10 cellular contexts compared by ENCODE assay signal in genomic region chr5:172901012-172901780, GRCh38. TPM values are rescaled to one million over a fixed set of nuclear protein-coding genes. Genes with fewer than 3 reads are reported as not detected.
DNase-seq lines count a peak whose midpoint lies in the region; ATAC-seq and TF ChIP-seq lines count a peak whose summit lies in the region.
"Had no signal": no experiment of that assay in that cellular context is flagged by ENCODE, and none has a peak within 500 bp of the region (broad histone marks: within the 10 kb centered on the region; RNA-seq: fewer than 3 reads in every experiment).

No MANE protein-coding gene starts in this region.

- H3K79me1 ChIP-seq in IMR-90 (ENCODE audit: low read depth in 1 of 2, low read length in 2 of 2), result peaks cover 41 to 76% of the 10 kb centered on the region in 2 experiments; a peak in 3 of 4 replicates

- H3K27me3 ChIP-seq in IMR-90 (ENCODE audit: control insufficient read depth, insufficient read depth, low read length) (no peaks in the 10 kb centered on the region), dorsolateral prefrontal cortex (no peaks in the 10 kb centered on the region), lung (ENCODE audit: control insufficient read depth, insufficient read depth) (no peaks in the 10 kb centered on the region), testis (no peaks in the 10 kb centered on the region)

- peak overlapping the region; percentile 97 for H2BK20ac ChIP-seq in IMR-90 (ENCODE audit: low read depth, low read length)

- BruUV-seq in IMR-90 (replicated peaks; lab: Mats Ljungman, UMichigan), result no TSS peak

- H3K9ac ChIP-seq in IMR-90 (ENCODE audit: low read depth, low read length), result peak overlapping the region; percentile 34; the same call in 1 of the 2 replicates

- H2AK9ac ChIP-seq in IMR-90 (replicated peaks; ENCODE audit: low read depth, low read length, poor library complexity), result peak overlapping the region; percentile 70

- H2AK5ac ChIP-seq in IMR-90 (ENCODE audit: low read depth, low read length), result peak overlapping the region; percentile 96

- no peaks in the 10 kb centered on the region; the same call in 1 of the 2 replicates for H4K20me1 ChIP-seq in IMR-90 (ENCODE audit: insufficient read depth, low read length)

- peak overlapping the region; percentile 93 for H3K23ac ChIP-seq in IMR-90 (ENCODE audit: low read depth, low read length)

- H3K4me1 ChIP-seq in IMR-90 (ENCODE audit: control insufficient read depth, insufficient read depth, low read length) (peaks cover 59% of the 10 kb centered on the region), lung (ENCODE audit: control insufficient read depth in 2 of 2, insufficient read depth in 2 of 2, low read length in 2 of 2) (peaks cover 10 to 34% of the 10 kb centered on the region in 2 donors), testis (peaks cover 65% of the 10 kb centered on the region)

- peak overlapping the region; percentile 98 for H2BK120ac ChIP-seq in IMR-90 (ENCODE audit: low read depth, low read length)

- ATAC-seq in IMR-90 (ENCODE audit: low read depth), result peak; percentile 2; the same call in 1 of the 2 replicates
- ATAC-seq in lung (ENCODE audit: insufficient read depth, low FRiP score), result no peak
- ATAC-seq in GM21528 (IDR thresholded peaks at IDR 0.05; ENCODE audit: low FRiP score, unreplicated experiment), result no peak
- no peak for ATAC-seq in HG02588 (IDR thresholded peaks at IDR 0.05; ENCODE audit: unreplicated experiment)

- H3K27ac ChIP-seq in IMR-90 (ENCODE audit: insufficient read depth, low read length) (peak overlapping the region; percentile 91), dorsolateral prefrontal cortex (peak overlapping the region in 31 of 59 donors; percentile 1 to 91 (median 38)), lung (ENCODE audit: low read depth in 1 of 2, low read length in 1 of 2) (peak overlapping the region; percentile 30 to 87), testis (peak overlapping the region; percentile 91 to 92)

- peak overlapping the region; percentile 99 for H2BK5ac ChIP-seq in IMR-90 (ENCODE audit: low read depth, low read length, poor library complexity, severe bottlenecking)

- in situ Hi-C loops in IMR-90 (cut with MboI; ENCODE audit: low sequenced_read_pairs), result loop anchor here (10.0 kb wide), 1 partner anchor 126 kb away; the partner anchor contains the start of gene DUSP1

- peak; percentile 23; the same call in 1 of the 2 replicates for TF ChIP-seq RAD21 in IMR-90 (IDR thresholded peaks at IDR 0.05; ENCODE audit: low read length)

- DNase-seq in IMR-90, result peak; percentile 98
- no peak for DNase-seq in dorsolateral prefrontal cortex
- no peak for DNase-seq in lung (ENCODE audit: low spot score)
- DNase-seq in testis, result peak; percentile 76
- no peak for DNase-seq in lower leg skin (ENCODE audit: low spot score in 2 of 2)
- no peak for DNase-seq in GM10266 (ENCODE audit: extremely low spot score)
- DNase-seq: activated naive CD8-positive, alpha-beta T cell treated with anti-CD3 and anti-CD28 coated beads, Interleukin-2, amount 10 ng/mL, durations not matched to agents 7 days and 5 days; SHP77 treated with DMSO at 0.1 percent for 48 hours had no signal

- H2AFZ ChIP-seq in IMR-90 (replicated peaks; ENCODE audit: low read length, poor library complexity), result no peak overlapping the region

- peak overlapping the region; percentile 95 for H4K91ac ChIP-seq in IMR-90 (ENCODE audit: insufficient read depth, low read depth, low read length)

- peak overlapping the region; percentile 98 for H3K4ac ChIP-seq in IMR-90 (ENCODE audit: low read depth, low read length)

- H3K36me3 ChIP-seq in IMR-90 (ENCODE audit: control insufficient read depth, insufficient read depth, low read length) (peaks cover 18% of the 10 kb centered on the region), lung (ENCODE audit: control insufficient read depth in 2 of 2, insufficient read depth in 2 of 2, low read length in 2 of 2) (peaks cover 0 to 5% of the 10 kb centered on the region in 2 donors), testis (ENCODE audit: low read depth, missing control alignments) (no peaks in the 10 kb centered on the region)

- peak overlapping the region; percentile 93 for H4K5ac ChIP-seq in IMR-90 (ENCODE audit: low read depth, low read length)

- intact Hi-C loops in IMR-90 (cut with micrococcal nuclease), result loop anchor here (5.0 to 10.0 kb wide), 2 partner anchors 49 to 186 kb away; no protein-coding TSS in a partner anchor
- intact Hi-C loops in dorsolateral prefrontal cortex (cut with DNase I), result loop anchor here in 1 of 2 donors (5.0 to 10.0 kb wide), 3 partner anchors 34 to 186 kb away; partner anchors contain the start of gene DUSP1
- intact Hi-C loops in testis (cut with DNase I; ENCODE audit: low total_unique reads), result loop anchor here (5.0 kb wide), 2 partner anchors 34 to 134 kb away; no protein-coding TSS in a partner anchor
- intact Hi-C loops in lower leg skin (cut with DNase I; ENCODE audit: low total_unique reads), result loop anchor here (5.0 kb wide), 1 partner anchor 134 kb away; no protein-coding TSS in a partner anchor

- H2BK15ac ChIP-seq in IMR-90 (ENCODE audit: low read depth, low read length), result peak overlapping the region; percentile 95; the same call in 2 of the 3 replicates

- no peak for TF ChIP-seq CTCF in IMR-90 (conservative IDR thresholded peaks at IDR 0.05; ENCODE audit: low read depth, low read length)
- TF ChIP-seq CTCF in dorsolateral prefrontal cortex (IDR thresholded peaks at IDR 0.05 in 54 of 56, conservative IDR thresholded peaks at IDR 0.05 in 2 of 56; ENCODE audit: low read depth in 1 of 56, partially characterized antibody in 56 of 56), result no peak
- no peak for TF ChIP-seq CTCF in lung (IDR thresholded peaks at IDR 0.05; ENCODE audit: control extremely low read depth, extremely low read depth)
- TF ChIP-seq CTCF in testis (IDR thresholded peaks at IDR 0.05), result no peak
- no peak for TF ChIP-seq CTCF in lower leg skin (IDR thresholded peaks at IDR 0.05)
- TF ChIP-seq CTCF in GM10266 (IDR thresholded peaks at IDR 0.05; ENCODE audit: control insufficient read depth, insufficient read depth, low read depth, missing control alignments), result no peak

- H3K4me3 ChIP-seq in IMR-90 (ENCODE audit: insufficient read depth, low read depth, low read length) (no peak overlapping the region), dorsolateral prefrontal cortex (no peak overlapping the region), lung (no peak overlapping the region), testis (no peak overlapping the region), lower leg skin (ENCODE audit: low read depth, poor library complexity, severe bottlenecking) (no peak overlapping the region)

- dilution Hi-C loops in IMR-90 (cut with HindIII; ENCODE audit: low sequenced_read_pairs, unreplicated experiment), result no loop called here

- TF ChIP-seq POLR2A in IMR-90 (IDR thresholded peaks at IDR 0.05; ENCODE audit: low read depth, low read length), result peak; percentile 34
- TF ChIP-seq POLR2A in testis (IDR thresholded peaks at IDR 0.05), result no peak
- TF ChIP-seq POLR2A in lower leg skin (IDR thresholded peaks at IDR 0.05), result no peak

- H3K18ac ChIP-seq in IMR-90 (ENCODE audit: low read depth, low read length), result peak overlapping the region; percentile 91

- POLR2A ChIA-PET in IMR-90 (lab: Charles Lee; ENCODE audit: unreplicated experiment), result no interaction called here

- peak overlapping the region; percentile 45 for H3K14ac ChIP-seq in IMR-90 (replicated peaks; ENCODE audit: low read depth, low read length)

- peak overlapping the region; percentile 86; the same call in 1 of the 2 replicates for H3K56ac ChIP-seq in IMR-90 (ENCODE audit: extremely low read depth, insufficient read depth, low read length)

- CTCF ChIA-PET in IMR-90 (lab: Yijun Ruan, JAX), result interaction anchor here (1.3 kb wide), 1 partner anchor 184 kb away, joined by 5 read pairs; no protein-coding TSS in a partner anchor

- H3K9me1 ChIP-seq in IMR-90 (ENCODE audit: insufficient read depth, low read length), result peaks cover 46% of the 10 kb centered on the region

- H4K8ac ChIP-seq in IMR-90 (ENCODE audit: low read depth in 2 of 2, low read length in 2 of 2), result peak overlapping the region; percentile 93 to 95

- H3K9me3 ChIP-seq in IMR-90 (ENCODE audit: control insufficient read depth, insufficient read depth, low read length), result no peaks in the 10 kb centered on the region
- no peaks in the 10 kb centered on the region for H3K9me3 ChIP-seq in lung (ENCODE audit: control insufficient read depth in 2 of 2, insufficient read depth in 1 of 2, low read length in 1 of 2)
- no peaks in the 10 kb centered on the region for H3K9me3 ChIP-seq in testis

- 0% methylated on average over 1 of the region's 10 CpGs; no CpG with 5 or more reads in 1 of the 2 experiments for WGBS in IMR-90 (ENCODE audit: extremely low coverage in 2 of 2, insufficient read length in 1 of 2), 2 experiments
- 61 to 63% methylated on average over 10 of the region's 10 CpGs for WGBS in lung, 2 donors
- WGBS in testis, 2 donors, result 46 to 65% methylated on average over 10 of the region's 10 CpGs
- WGBS in lower leg skin, 2 donors, result 78 to 79% methylated on average over 10 of the region's 10 CpGs

- H3K4me2 ChIP-seq in IMR-90 (ENCODE audit: low read depth, low read length), result no peak overlapping the region

TF ChIP-seq in IMR-90, 13 proteins besides CTCF, POLR2A, EP300 and RAD21 (continues in another document):
- TF ChIP-seq NFE2L2 (IDR thresholded peaks at IDR 0.05; ENCODE audit: low read depth, low read length) (0 out of 2 replicates have a peak, but pooled peaks have one; percentile 27), RCOR1 (IDR thresholded peaks at IDR 0.05; ENCODE audit: insufficient replicate concordance, low read length) (no peak), CHD1 (IDR thresholded peaks at IDR 0.05; ENCODE audit: low read depth, low read length) (no peak), CEBPB (IDR thresholded peaks at IDR 0.05; ENCODE audit: low read depth, low read length) (peak; percentile 55; the same call in 1 of the 2 replicates), SMC3 (IDR thresholded peaks at IDR 0.05; ENCODE audit: low read depth, low read length) (peak; percentile 13), MAZ (IDR thresholded peaks at IDR 0.05; ENCODE audit: borderline replicate concordance, low read depth, low read length) (peak; percentile 90), MXI1 (IDR thresholded peaks at IDR 0.05; ENCODE audit: borderline replicate concordance, low read depth, low read length) (no peak), RFX5 (IDR thresholded peaks at IDR 0.05; ENCODE audit: low read depth, low read length) (no peak), FOS (IDR thresholded peaks at IDR 0.05; ENCODE audit: low read depth, low read length) (peak; percentile 73)

RNA-seq across cellular contexts. Expression of gene RPL26L1, which starts 58.0 kb away (rescaled TPM):
- total RNA-seq in IMR-90 (2012; rRNA removed) (109 and 118 TPM in 2 replicates), dorsolateral prefrontal cortex (10 to 100 TPM; 13.1 to 36.0 (median 24.4) TPM), lung (10 to 100 TPM; 29.2 to 33.8 TPM), testis (10 to 100 TPM; 63.0 to 67.3 TPM), lower leg skin (10 to 100 TPM; 14.7 to 19.0 (median 17.7) TPM)
- polyA plus RNA-seq in IMR-90 (2012; rRNA removed) (134 and 140 TPM in 2 replicates), lung (10 to 100 TPM; 69.3 to 81.1 TPM), testis (ENCODE audit: insufficient read depth, low read depth, low replicate concordance) (164 TPM)
- polyA plus RNA-seq in IMR-90 (2012; cell fraction: cytosol; rRNA removed), result 54.4 and 111 TPM in 2 replicates
- 60.2 and 86.2 TPM in 2 replicates for polyA plus RNA-seq in IMR-90 (2012; cell fraction: nucleus; rRNA removed; ENCODE audit: low replicate concordance)

Comparison
In these comparisons a context has a peak if more than half of its experiments do, and no peak if none do; other contexts are left out.
1. DNase-seq: peak in IMR-90 (single experiment) and testis (single experiment); none in dorsolateral prefrontal cortex (0 of 10), lung (single experiment), lower leg skin (0 of 2) and GM10266 (single experiment).
2. H3K27ac ChIP-seq: peak in every context shown above with its lines; median percentile 92 in testis; 91 in IMR-90; 58 in lung; 38 in dorsolateral prefrontal cortex.